ENCODE assay signal across 30 cellular contexts in the genomic region with DNA sequence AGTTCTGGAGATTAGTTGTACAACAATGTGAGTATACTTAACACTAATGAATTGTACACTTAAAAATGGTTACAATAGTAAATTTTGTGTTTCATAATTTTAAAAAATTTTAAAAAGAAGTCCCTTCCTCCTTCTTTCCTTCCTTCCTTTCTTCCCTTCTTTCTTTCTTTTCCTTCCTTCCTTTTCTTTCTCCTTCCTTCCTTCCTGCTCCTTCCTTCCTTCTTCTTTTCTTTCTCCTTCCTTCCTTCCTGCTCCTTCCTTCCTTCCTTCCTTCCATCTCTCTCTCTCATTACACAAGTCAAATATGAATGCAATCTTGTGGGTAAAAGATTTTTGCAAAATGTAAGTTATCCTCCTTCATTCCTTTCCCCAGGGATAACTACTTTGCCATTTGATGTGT.
A peak's percentile ranks its signal among the peaks of the same experiment; 100 is the strongest.
DNase-seq lines count a peak whose midpoint lies in the region; ATAC-seq, FAIRE-seq and TF ChIP-seq lines count a peak whose summit lies in the region.
"Had no signal": no experiment of that assay in that cellular context is flagged by ENCODE, and none has a peak within 500 bp of the region (broad histone marks: within the 10 kb centered on the region; RNA-seq: fewer than 3 reads in every experiment).

No MANE protein-coding gene starts in this region.

- H3K9ac ChIP-seq in K562 (ENCODE audit: insufficient read depth in 1 of 2, low read depth in 2 of 2, low read length in 2 of 2): no peak overlapping the region
- H3K9ac ChIP-seq: BLaER1; BLaER1 treated with 17β-estradiol and CSF1 and Interleukin-3, amounts not matched to agents 10 nM and 100 nM had no signal

- H3K4me2 ChIP-seq in K562 (ENCODE audit: insufficient read depth, low read length): no peak overlapping the region
- H3K4me2 ChIP-seq: A549; BLaER1; BLaER1 treated with 17β-estradiol and CSF1 and Interleukin-3, amounts not matched to agents 10 nM and 100 nM had no signal

- H3K9me1 ChIP-seq in K562 (ENCODE audit: control insufficient read depth, insufficient read depth, low read length): no peaks in the 10 kb centered on the region

- peaks cover 13 to 24% of the 10 kb centered on the region in 2 experiments for H3K27me3 ChIP-seq in K562 (ENCODE audit: control insufficient read depth in 2 of 2, insufficient read depth in 2 of 2, low read length in 2 of 2)
- H3K27me3 ChIP-seq: BE2C; BLaER1; BLaER1 treated with 17β-estradiol and CSF1 and Interleukin-3, amounts not matched to agents 10 nM and 100 nM had no signal

- intact Hi-C loops in K562 (cut with micrococcal nuclease): loop anchor here (10.0 kb wide), 1 partner anchor 392 kb away; no protein-coding TSS in a partner anchor

- ATAC-seq in K562 (no peak), HG02642 (IDR thresholded peaks at IDR 0.05; ENCODE audit: poor library complexity, unreplicated experiment) (no peak)
- ATAC-seq: A549; CD8-positive, alpha-beta T cell had no signal

- FAIRE-seq in K562 (lab: Jason Lieb, UNC): no peak
- FAIRE-seq: A549, D721Med had no signal

- TF ChIP-seq EP300 in K562 (IDR thresholded peaks at IDR 0.05; ENCODE audit: low read length): no peak

- H3K9me3 ChIP-seq in HEK293 (ENCODE audit: control insufficient read depth, insufficient read depth, low read depth, low read length) (no peaks in the 10 kb centered on the region), K562 (replicated peaks; ENCODE audit: control insufficient read depth, insufficient read depth, low read depth, low read length) (no peaks in the 10 kb centered on the region)
- H3K9me3 ChIP-seq: A549; BE2C; BLaER1; BLaER1 treated with 17β-estradiol and CSF1 and Interleukin-3, amounts not matched to agents 10 nM and 100 nM; Caco-2 had no signal

- no peak for TF ChIP-seq RAD21 in K562 (CRISPR knock-in tag; conservative IDR thresholded peaks at IDR 0.05 in 1 of 2, IDR thresholded peaks at IDR 0.05 in 1 of 2)

- DNase-seq in K562 (ENCODE audit: extremely low read depth in 1 of 4, low spot score in 3 of 4): no peak
- no peak for DNase-seq in HuH-7 (ENCODE audit: low spot score)
- DNase-seq: 8988T; ACHN; AML-193; BE2C; C1 segment of cervical spinal cord; Caco-2; Calu3; CD4-positive, alpha-beta memory T cell; CD4-positive, alpha-beta T cell; CD4-positive, CD25-positive, alpha-beta regulatory T cell; CD8-positive, alpha-beta memory T cell; CD8-positive, alpha-beta T cell; COR-L47; DMS 273 treated with DMSO at 0.1 percent for 48 hours; DMS153; DMS53; DMS79; DMS79 treated with DMSO at 0.1 percent for 48 hours; DND-41; EL had no signal

- no peak overlapping the region for H3K4me3 ChIP-seq in HEK293 (ENCODE audit: low read depth, low read length)
- no peak overlapping the region for H3K4me3 ChIP-seq in K562
- H3K4me3 ChIP-seq: A549; BLaER1; BLaER1 treated with 17β-estradiol and CSF1 and Interleukin-3, amounts not matched to agents 10 nM and 100 nM had no signal

- BruUV-seq in K562 (replicated peaks; lab: Mats Ljungman, UMichigan): no TSS peak

- no peaks in the 10 kb centered on the region for H3K4me1 ChIP-seq in HEK293 (ENCODE audit: control insufficient read depth, insufficient read depth, low read length)
- peaks cover 0 to 3% of the 10 kb centered on the region in 2 experiments; a peak in 1 of 5 replicates for H3K4me1 ChIP-seq in K562 (replicated peaks in 1 of 2; ENCODE audit: control insufficient read depth in 2 of 2, insufficient read depth in 2 of 2, low read length in 2 of 2)
- H3K4me1 ChIP-seq: BE2C, Caco-2 had no signal

- TF ChIP-seq POLR2A in K562 (conservative IDR thresholded peaks at IDR 0.05): no peak

- H3K36me3 ChIP-seq in HEK293 (ENCODE audit: control insufficient read depth in 2 of 2, insufficient read depth in 1 of 2, low read length in 2 of 2): no peaks in the 10 kb centered on the region
- H3K36me3 ChIP-seq in K562 (ENCODE audit: control insufficient read depth, insufficient read depth, low read length): no peaks in the 10 kb centered on the region
- H3K36me3 ChIP-seq: BE2C; BLaER1; BLaER1 treated with 17β-estradiol and CSF1 and Interleukin-3, amounts not matched to agents 10 nM and 100 nM had no signal

- POLR2A ChIA-PET in HEK293 (lab: Yijun Ruan, JAX) (no interaction called here), K562 (lab: Yijun Ruan, JAX) (no interaction called here)

- in situ Hi-C loops in K562 (cut with MboI): no loop called here

- H2AFZ ChIP-seq in K562 (ENCODE audit: low read depth, low read length): no peak overlapping the region

- no peaks in the 10 kb centered on the region for H3K79me2 ChIP-seq in K562 (ENCODE audit: control insufficient read depth, insufficient read depth, low read length)

- no peak overlapping the region for H3K27ac ChIP-seq in HEK293 (ENCODE audit: extremely low read depth, low read depth, low read length)
- no peak overlapping the region for H3K27ac ChIP-seq in K562 (ENCODE audit: extremely low read depth, low read depth, low read length)
- H3K27ac ChIP-seq: 22Rv1; A549; BLaER1; BLaER1 treated with 17β-estradiol and CSF1 and Interleukin-3, amounts not matched to agents 10 nM and 100 nM; C4-2B had no signal

- CTCF ChIA-PET in HEK293 (lab: Yijun Ruan, JAX): no interaction called here
- CTCF ChIA-PET in K562 (lab: Yijun Ruan, JAX; ENCODE audit: low intra/inter-chr PET ratio): no interaction called here

- TF ChIP-seq CTCF in HEK293 (tag by site-specific recombination; IDR thresholded peaks at IDR 0.05): no peak
- no peak for TF ChIP-seq CTCF in K562 (IDR thresholded peaks at IDR 0.05 in 2 of 3, conservative IDR thresholded peaks at IDR 0.05 in 1 of 3; ENCODE audit: insufficient read depth in 2 of 3, low read depth in 1 of 3, low read length in 3 of 3)

- H4K20me1 ChIP-seq in K562 (replicated peaks; ENCODE audit: control insufficient read depth, insufficient read depth, low read length): no peaks in the 10 kb centered on the region
- H4K20me1 ChIP-seq: BLaER1; BLaER1 treated with 17β-estradiol and CSF1 and Interleukin-3, amounts not matched to agents 10 nM and 100 nM had no signal

TF ChIP-seq in HEK293, 187 proteins besides CTCF, POLR2A, EP300 and RAD21:
- peak; percentile 95 for TF ChIP-seq ZNF366 (tag by site-specific recombination; conservative IDR thresholded peaks at IDR 0.05)
- TF ChIP-seq ZNF791 (tag by site-specific recombination; IDR thresholded peaks at IDR 0.05): no peak

TF ChIP-seq in K562, 482 proteins besides CTCF, POLR2A, EP300 and RAD21:
- TF ChIP-seq HMGXB4 (CRISPR knock-in tag; IDR thresholded peaks at IDR 0.05) (no peak), HBP1 (CRISPR knock-in tag; IDR thresholded peaks at IDR 0.05) (0 out of 2 replicates have a peak, but pooled peaks have one; percentile 15), THRB (CRISPR knock-in tag; conservative IDR thresholded peaks at IDR 0.05) (0 out of 2 replicates have a peak, but pooled peaks have one; percentile 22)
- TF ChIP-seq, protein P1, sequence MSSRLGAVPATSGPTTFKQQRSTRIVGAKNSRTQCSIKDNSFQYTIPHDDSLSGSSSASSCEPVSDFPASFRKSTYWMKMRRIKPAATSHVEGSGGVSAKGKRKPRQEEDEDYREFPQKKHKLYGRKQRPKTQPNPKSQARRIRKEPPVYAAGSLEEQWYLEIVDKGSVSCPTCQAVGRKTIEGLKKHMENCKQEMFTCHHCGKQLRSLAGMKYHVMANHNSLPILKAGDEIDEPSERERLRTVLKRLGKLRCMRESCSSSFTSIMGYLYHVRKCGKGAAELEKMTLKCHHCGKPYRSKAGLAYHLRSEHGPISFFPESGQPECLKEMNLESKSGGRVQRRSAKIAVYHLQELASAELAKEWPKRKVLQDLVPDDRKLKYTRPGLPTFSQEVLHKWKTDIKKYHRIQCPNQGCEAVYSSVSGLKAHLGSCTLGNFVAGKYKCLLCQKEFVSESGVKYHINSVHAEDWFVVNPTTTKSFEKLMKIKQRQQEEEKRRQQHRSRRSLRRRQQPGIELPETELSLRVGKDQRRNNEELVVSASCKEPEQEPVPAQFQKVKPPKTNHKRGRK (tag; IDR thresholded peaks at IDR 0.05): peak; percentile 84
- TF ChIP-seq, protein P2, sequence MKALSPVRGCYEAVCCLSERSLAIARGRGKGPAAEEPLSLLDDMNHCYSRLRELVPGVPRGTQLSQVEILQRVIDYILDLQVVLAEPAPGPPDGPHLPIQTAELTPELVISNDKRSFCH (CRISPR knock-in tag; IDR thresholded peaks at IDR 0.05): no peak
- TF ChIP-seq, protein P2 (tag; IDR thresholded peaks at IDR 0.05): no peak
